12 cellular contexts compared by ENCODE assay signal in genomic region chr17:8859029-8859803, GRCh38. TPM values are rescaled to one million over a fixed set of nuclear protein-coding genes. Genes with fewer than 3 reads are reported as not detected.
A peak's percentile ranks its signal among the peaks of the same experiment; 100 is the strongest.
DNase-seq lines count a peak whose midpoint lies in the region; ATAC-seq, FAIRE-seq and TF ChIP-seq lines count a peak whose summit lies in the region.
"Had no signal": no experiment of that assay in that cellular context is flagged by ENCODE, and none has a peak within 500 bp of the region (broad histone marks: within the 10 kb centered on the region; RNA-seq: fewer than 3 reads in every experiment).

No MANE protein-coding gene starts in this region.

- no peaks in the 10 kb centered on the region for H3K79me2 ChIP-seq in PC-9 (ENCODE audit: low read depth)

- BruUV-seq in PC-9 (replicated peaks; lab: Mats Ljungman, UMichigan): no TSS peak

- no peaks in the 10 kb centered on the region for H4K20me1 ChIP-seq in PC-9 (ENCODE audit: insufficient read depth)

- no peaks in the 10 kb centered on the region for H3F3A ChIP-seq in PC-9 (ENCODE audit: insufficient read depth, low read depth)

- no peak overlapping the region for H2AFZ ChIP-seq in PC-9

- no peak for FAIRE-seq in RCC 7860 (lab: Jason Lieb, UNC)
- FAIRE-seq: G401.6 had no signal

- H3K4me1 ChIP-seq in foreskin keratinocyte (peaks cover 11% of the 10 kb centered on the region), PC-9 (replicated peaks; ENCODE audit: insufficient read depth) (no peaks in the 10 kb centered on the region)
- H3K4me1 ChIP-seq: uterus had no signal

- H3K27ac ChIP-seq in foreskin keratinocyte (no peak overlapping the region), PC-9 (no peak overlapping the region)
- H3K27ac ChIP-seq: uterus had no signal

- H3K9me3 ChIP-seq in PC-9 (ENCODE audit: insufficient read depth, low read depth): no peaks in the 10 kb centered on the region
- H3K9me3 ChIP-seq: uterus had no signal

- intact Hi-C loops in PC-9 (cut with micrococcal nuclease; ENCODE audit: unreplicated experiment): no loop called here

- ATAC-seq in foreskin keratinocyte (peak; percentile 10), GM19463 (IDR thresholded peaks at IDR 0.05; ENCODE audit: unreplicated experiment) (no peak), HG03108 (IDR thresholded peaks at IDR 0.05; ENCODE audit: unreplicated experiment) (no peak)
- ATAC-seq: HCT116 had no signal

- H3K4me3 ChIP-seq in PC-9: no peak overlapping the region
- H3K4me3 ChIP-seq: skin epidermis, uterus had no signal

- H3K27me3 ChIP-seq in foreskin keratinocyte (no peaks in the 10 kb centered on the region), PC-9 (ENCODE audit: insufficient read depth, low read depth) (peaks cover 52% of the 10 kb centered on the region)
- H3K27me3 ChIP-seq: uterus had no signal

- H3K4me2 ChIP-seq in PC-9: no peak overlapping the region

- H3K36me3 ChIP-seq in PC-9 (ENCODE audit: low read depth): no peaks in the 10 kb centered on the region
- H3K36me3 ChIP-seq: uterus had no signal

- in situ Hi-C loops in SK-MEL-5 (cut with HindIII; ENCODE audit: low pct_unique_long_range_greater_than_20kb, low sequenced_read_pairs): no loop called here

- CTCF ChIA-PET in PC-9 (lab: Charles Lee): no interaction called here

- no peaks in the 10 kb centered on the region for H3K9me2 ChIP-seq in PC-9 (ENCODE audit: insufficient read depth)

- TF ChIP-seq CTCF in foreskin keratinocyte (conservative IDR thresholded peaks at IDR 0.05) (peak; percentile 13), PC-9 (conservative IDR thresholded peaks at IDR 0.05) (no peak)

- POLR2A ChIA-PET in PC-9 (lab: Charles Lee; ENCODE audit: unreplicated experiment): no interaction called here

- peak; percentile 36 for DNase-seq in stimulated activated CD4-positive, alpha-beta T cell treated with anti-CD3 and anti-CD28 coated beads, Interleukin-1b, Interleukin-23, amount 100 ng/mL, for 48 hours
- no peak for DNase-seq in stimulated activated CD4-positive, alpha-beta T cell treated with anti-CD3 and anti-CD28 coated beads, Interleukin-2, amount 100 ng/mL, for 48 hours
- peak; percentile 98 for DNase-seq in SK-MEL-5 (ENCODE audit: low read depth, low spot score)
- DNase-seq in foreskin keratinocyte: peak in 1 of 2 donors; percentile 62
- no peak for DNase-seq in RCC 7860 (ENCODE audit: low spot score)
- DNase-seq in PC-9: no peak
- DNase-seq: uterus had no signal

RNA-seq across cellular contexts. Expression of gene PIK3R6, which starts 8.3 kb away (rescaled TPM):
- total RNA-seq in SK-MEL-5 (2014; rRNA removed; shearing (Covaris generic)): 0.05 TPM in 1 of 2 replicates, not detected in the other
- 0.04 and 0.16 TPM in 2 replicates for polyA plus RNA-seq in SK-MEL-5 (2015; cell fraction: cytosol; rRNA removed)
- polyA plus RNA-seq in SK-MEL-5 (2015; cell fraction: nucleus; rRNA removed): not detected in 2 replicates
- not detected in 2 replicates for total RNA-seq in foreskin keratinocyte
- polyA plus RNA-seq in foreskin keratinocyte: not detected in 2 replicates
- total RNA-seq in PC-9 (2021): not detected in 2 replicates

Comparison
In these comparisons a context has a peak if more than half of its experiments do, and no peak if none do; other contexts are left out.
1. DNase-seq: peak in stimulated activated CD4-positive, alpha-beta T cell treated with anti-CD3 and anti-CD28 coated beads, Interleukin-1b, Interleukin-23, amount 100 ng/mL, for 48 hours (single experiment) and SK-MEL-5 (single experiment); none in stimulated activated CD4-positive, alpha-beta T cell treated with anti-CD3 and anti-CD28 coated beads, Interleukin-2, amount 100 ng/mL, for 48 hours (0 of 2), RCC 7860 (single experiment) and PC-9 (0 of 2).